In the genomic region with DNA sequence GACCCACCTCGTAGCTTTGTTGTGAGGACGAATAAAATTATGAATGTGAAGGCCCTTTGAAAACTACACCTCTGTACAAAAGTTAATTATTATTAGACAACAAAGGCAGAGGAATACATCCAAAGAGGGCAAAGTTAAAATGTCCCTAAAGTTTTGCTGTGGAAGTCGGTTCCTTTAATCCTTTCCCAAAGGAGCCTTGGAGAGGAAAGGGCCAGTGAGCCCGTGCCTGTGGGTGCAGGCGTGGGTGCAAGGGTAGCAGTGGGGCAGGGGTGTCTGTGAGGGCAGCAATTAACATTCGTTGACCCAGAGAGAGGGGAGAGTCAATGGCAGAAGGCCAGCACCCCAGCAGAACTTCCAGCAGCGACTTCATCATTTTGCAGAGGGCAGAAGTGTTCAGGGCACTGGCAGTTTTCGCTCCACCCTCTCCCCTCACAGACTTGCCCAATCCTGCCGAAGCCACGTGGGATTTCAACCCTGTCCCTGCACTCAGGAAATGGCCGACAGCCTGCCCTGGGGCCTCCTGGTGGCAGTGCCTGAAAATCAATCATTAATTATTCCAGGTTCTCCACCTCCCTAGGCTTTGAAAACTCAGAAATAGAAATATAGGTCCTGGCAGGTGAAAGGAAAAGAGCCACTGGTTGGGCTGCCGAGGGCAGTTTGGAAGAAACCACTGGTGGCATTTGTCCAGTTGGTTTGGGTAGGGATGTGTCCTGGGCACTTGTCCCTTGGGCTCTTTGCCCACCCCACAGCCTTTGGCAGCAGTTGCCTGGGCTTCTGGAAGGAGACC, we compare ENCODE assay signal across 1 cellular context.
TF ChIP-seq lines count a peak whose summit lies in the region.

No MANE protein-coding gene starts in this region.

TF ChIP-seq in HepG2, 621 proteins besides CTCF, POLR2A, EP300 and RAD21 (continued from another document and continues in another):
- TF ChIP-seq, protein P1, sequence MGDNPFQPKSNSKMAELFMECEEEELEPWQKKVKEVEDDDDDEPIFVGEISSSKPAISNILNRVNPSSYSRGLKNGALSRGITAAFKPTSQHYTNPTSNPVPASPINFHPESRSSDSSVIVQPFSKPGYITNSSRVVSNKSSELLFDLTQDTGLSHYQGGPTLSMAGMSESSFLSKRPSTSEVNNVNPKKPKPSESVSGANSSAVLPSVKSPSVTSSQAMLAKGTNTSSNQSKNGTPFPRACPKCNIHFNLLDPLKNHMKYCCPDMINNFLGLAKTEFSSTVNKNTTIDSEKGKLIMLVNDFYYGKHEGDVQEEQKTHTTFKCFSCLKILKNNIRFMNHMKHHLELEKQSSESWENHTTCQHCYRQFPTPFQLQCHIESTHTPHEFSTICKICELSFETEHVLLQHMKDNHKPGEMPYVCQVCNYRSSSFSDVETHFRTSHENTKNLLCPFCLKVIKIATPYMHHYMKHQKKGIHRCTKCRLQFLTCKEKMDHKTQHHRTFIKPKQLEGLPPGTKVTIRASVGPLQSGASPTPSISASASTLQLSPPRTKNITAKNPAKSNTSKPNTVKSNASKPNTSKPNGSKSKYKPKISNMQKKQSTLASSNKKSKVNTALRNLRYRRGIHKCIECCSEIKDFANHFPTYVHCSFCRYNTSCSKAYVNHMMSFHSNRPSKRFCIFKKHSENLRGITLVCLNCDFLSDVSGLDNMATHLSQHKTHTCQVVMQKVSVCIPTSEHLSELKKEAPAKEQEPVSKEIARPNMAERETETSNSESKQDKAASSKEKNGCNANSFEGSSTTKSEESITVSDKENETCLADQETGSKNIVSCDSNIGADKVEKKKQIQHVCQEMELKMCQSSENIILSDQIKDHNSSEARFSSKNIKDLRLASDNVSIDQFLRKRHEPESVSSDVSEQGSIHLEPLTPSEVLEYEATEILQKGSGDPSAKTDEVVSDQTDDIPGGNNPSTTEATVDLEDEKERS (CRISPR knock-in tag; IDR thresholded peaks at IDR 0.05): peak; percentile 33; the same call in 1 of the 2 replicates
- TF ChIP-seq PRMT3 (CRISPR knock-in tag; IDR thresholded peaks at IDR 0.05; ENCODE audit: borderline replicate concordance, low read depth) (no peak; the same call in 1 of the 2 replicates), SRSF1 (optimal IDR thresholded peaks at IDR 0.05; ENCODE audit: low read depth, low read length) (peak; percentile 85), ZBED4 (CRISPR knock-in tag; IDR thresholded peaks at IDR 0.05; ENCODE audit: borderline replicate concordance) (no peak), ZBTB14 (CRISPR knock-in tag; IDR thresholded peaks at IDR 0.05) (no peak), SALL2 (CRISPR knock-in tag; IDR thresholded peaks at IDR 0.05) (peak; percentile 36; the same call in 1 of the 2 replicates), CREBL2 (CRISPR knock-in tag; IDR thresholded peaks at IDR 0.05; ENCODE audit: borderline replicate concordance) (no peak), ZKSCAN5 (CRISPR knock-in tag; IDR thresholded peaks at IDR 0.05) (no peak), SCMH1 (CRISPR knock-in tag; IDR thresholded peaks at IDR 0.05; ENCODE audit: borderline replicate concordance) (no peak), ARNTL (CRISPR knock-in tag; IDR thresholded peaks at IDR 0.05) (peak; percentile 1; the same call in 1 of the 2 replicates), MNT (IDR thresholded peaks at IDR 0.05) (no peak), MXD1 (CRISPR knock-in tag; IDR thresholded peaks at IDR 0.05) (no peak), ZNF256 (CRISPR knock-in tag; conservative IDR thresholded peaks at IDR 0.05) (no peak), AKAP8 (CRISPR knock-in tag; IDR thresholded peaks at IDR 0.05) (no peak), REL (CRISPR knock-in tag; conservative IDR thresholded peaks at IDR 0.05) (no peak), PRDM4 (CRISPR knock-in tag; IDR thresholded peaks at IDR 0.05; ENCODE audit: borderline replicate concordance) (no peak), ZMAT3 (CRISPR knock-in tag; conservative IDR thresholded peaks at IDR 0.05) (no peak), HNF4G (IDR thresholded peaks at IDR 0.05; ENCODE audit: borderline replicate concordance, low read depth, low read length) (peak; percentile 23; the same call in 1 of the 2 replicates), HNF4G (CRISPR knock-in tag; IDR thresholded peaks at IDR 0.05; ENCODE audit: borderline replicate concordance, low read depth) (no peak), THAP9 (CRISPR knock-in tag; IDR thresholded peaks at IDR 0.05; ENCODE audit: borderline replicate concordance) (peak; percentile 67), MZF1 (CRISPR knock-in tag; IDR thresholded peaks at IDR 0.05; ENCODE audit: borderline replicate concordance) (0 out of 2 replicates have a peak, but pooled peaks have one; percentile 7), HOXA5 (CRISPR knock-in tag; IDR thresholded peaks at IDR 0.05) (peak; percentile 63; the same call in 1 of the 2 replicates), ZMYM3 (CRISPR knock-in tag; IDR thresholded peaks at IDR 0.05) (no peak; the same call in 1 of the 2 replicates), RXRB (CRISPR knock-in tag; IDR thresholded peaks at IDR 0.05; ENCODE audit: borderline replicate concordance) (0 out of 2 replicates have a peak, but pooled peaks have one; percentile 15)
- TF ChIP-seq, protein P2, sequence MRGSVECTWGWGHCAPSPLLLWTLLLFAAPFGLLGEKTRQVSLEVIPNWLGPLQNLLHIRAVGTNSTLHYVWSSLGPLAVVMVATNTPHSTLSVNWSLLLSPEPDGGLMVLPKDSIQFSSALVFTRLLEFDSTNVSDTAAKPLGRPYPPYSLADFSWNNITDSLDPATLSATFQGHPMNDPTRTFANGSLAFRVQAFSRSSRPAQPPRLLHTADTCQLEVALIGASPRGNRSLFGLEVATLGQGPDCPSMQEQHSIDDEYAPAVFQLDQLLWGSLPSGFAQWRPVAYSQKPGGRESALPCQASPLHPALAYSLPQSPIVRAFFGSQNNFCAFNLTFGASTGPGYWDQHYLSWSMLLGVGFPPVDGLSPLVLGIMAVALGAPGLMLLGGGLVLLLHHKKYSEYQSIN (CRISPR knock-in tag; IDR thresholded peaks at IDR 0.05; ENCODE audit: borderline replicate concordance): no peak
- TF ChIP-seq, protein P3, sequence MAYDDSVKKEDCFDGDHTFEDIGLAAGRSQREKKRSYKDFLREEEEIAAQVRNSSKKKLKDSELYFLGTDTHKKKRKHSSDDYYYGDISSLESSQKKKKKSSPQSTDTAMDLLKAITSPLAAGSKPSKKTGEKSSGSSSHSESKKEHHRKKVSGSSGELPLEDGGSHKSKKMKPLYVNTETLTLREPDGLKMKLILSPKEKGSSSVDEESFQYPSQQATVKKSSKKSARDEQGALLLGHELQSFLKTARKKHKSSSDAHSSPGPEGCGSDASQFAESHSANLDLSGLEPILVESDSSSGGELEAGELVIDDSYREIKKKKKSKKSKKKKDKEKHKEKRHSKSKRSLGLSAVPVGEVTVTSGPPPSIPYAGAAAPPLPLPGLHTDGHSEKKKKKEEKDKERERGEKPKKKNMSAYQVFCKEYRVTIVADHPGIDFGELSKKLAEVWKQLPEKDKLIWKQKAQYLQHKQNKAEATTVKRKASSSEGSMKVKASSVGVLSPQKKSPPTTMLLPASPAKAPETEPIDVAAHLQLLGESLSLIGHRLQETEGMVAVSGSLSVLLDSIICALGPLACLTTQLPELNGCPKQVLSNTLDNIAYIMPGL (CRISPR knock-in tag; IDR thresholded peaks at IDR 0.05; ENCODE audit: borderline replicate concordance in 1 of 2, low read depth in 1 of 2): peak; percentile 56 to 77; a peak in 2 of 4 replicates
